Comparison of ENCODE assay signal across 17 cellular contexts in genomic region chr6:28947831-28948270, GRCh38. TPM values are rescaled to one million over a fixed set of nuclear protein-coding genes. Genes with fewer than 3 reads are reported as not detected.
DNase-seq lines count a peak whose midpoint lies in the region; ATAC-seq, FAIRE-seq and TF ChIP-seq lines count a peak whose summit lies in the region.
"Had no signal": no experiment of that assay in that cellular context is flagged by ENCODE, and none has a peak within 500 bp of the region (broad histone marks: within the 10 kb centered on the region; RNA-seq: fewer than 3 reads in every experiment).

No MANE protein-coding gene starts in this region.

- no peak for TF ChIP-seq RAD21 in IMR-90 (IDR thresholded peaks at IDR 0.05; ENCODE audit: low read length)

- in situ Hi-C loops in IMR-90 (cut with MboI; ENCODE audit: low sequenced_read_pairs): no loop called here

- 60% methylated on average over 1 of the region's 1 CpG; no CpG with 5 or more reads in 1 of the 2 experiments for whole genome bisulfite sequencing in IMR-90 (ENCODE audit: extremely low coverage in 2 of 2, insufficient read length in 1 of 2), 2 experiments

- BruUV-seq in Caco-2 (replicated peaks; lab: Mats Ljungman, UMichigan) (no TSS peak), IMR-90 (replicated peaks; lab: Mats Ljungman, UMichigan) (no TSS peak)

- H3K4me3 Mint-ChIP-seq in Caco-2 (ENCODE audit: unreplicated experiment) (peak overlapping the region; percentile 36), astrocyte (ENCODE audit: unreplicated experiment) (peak overlapping the region; percentile 58)
- H3K4me3 Mint-ChIP-seq: activated CD4-positive, alpha-beta T cell treated with anti-CD3 and anti-CD28 coated beads for 36 hours; immature natural killer cell; T-helper 1 cell treated with Interleukin-12 subunit alpha and Interleukin-12 subunit beta and Interleukin-4 antibody, amounts not matched to agents 30 μg/mL and 1 μg/mL, for 36 hours had no signal

- no peak for TF ChIP-seq CTCF in Caco-2 (IDR thresholded peaks at IDR 0.05; ENCODE audit: insufficient read depth in 1 of 2, low read depth in 1 of 2, low read length in 1 of 2, severe bottlenecking in 1 of 2, unreplicated experiment in 1 of 2)
- TF ChIP-seq CTCF in IMR-90 (conservative IDR thresholded peaks at IDR 0.05; ENCODE audit: low read depth, low read length): no peak
- no peak for TF ChIP-seq CTCF in astrocyte (IDR thresholded peaks at IDR 0.05; ENCODE audit: insufficient read depth, low read depth, low read length)

- peaks cover 23% of the 10 kb centered on the region for H3K4me1 ChIP-seq in Caco-2
- no peaks in the 10 kb centered on the region; the same call in 1 of the 2 replicates for H3K4me1 ChIP-seq in IMR-90 (ENCODE audit: control insufficient read depth, insufficient read depth, low read length)
- H3K4me1 ChIP-seq in astrocyte (ENCODE audit: insufficient read depth, low read length): peaks cover 6% of the 10 kb centered on the region

- CTCF ChIA-PET in Caco-2 (lab: Charles Lee): interaction anchor here (0.6 kb wide), 1 partner anchor 36 kb away, joined by 3 read pairs; no protein-coding TSS in a partner anchor
- CTCF ChIA-PET in IMR-90 (lab: Yijun Ruan, JAX): no interaction called here

- POLR2A ChIA-PET in Caco-2 (lab: Charles Lee) (interaction anchor here (0.7 to 1.0 kb wide), 2 partner anchors 24 to 69 kb away, joined by 3 to 4 read pairs; partner anchors contain the start of gene TRIM27), IMR-90 (lab: Charles Lee; ENCODE audit: unreplicated experiment) (no interaction called here)

- no peaks in the 10 kb centered on the region for H3K79me1 ChIP-seq in IMR-90 (ENCODE audit: low read depth in 1 of 2, low read length in 2 of 2)

- no peak overlapping the region for H3K27ac ChIP-seq in IMR-90 (ENCODE audit: insufficient read depth, low read length)
- H3K27ac ChIP-seq in astrocyte (ENCODE audit: low read depth, low read length): no peak overlapping the region
- H3K27ac ChIP-seq: adrenal gland, coronary artery, HL-60 had no signal

- H3K9me3 ChIP-seq in Caco-2 (no peaks in the 10 kb centered on the region), IMR-90 (ENCODE audit: control insufficient read depth, insufficient read depth, low read length) (no peaks in the 10 kb centered on the region), astrocyte (ENCODE audit: insufficient read depth, low read depth, low read length) (no peaks in the 10 kb centered on the region)
- H3K9me3 ChIP-seq: adrenal gland had no signal

- no peak for TF ChIP-seq POLR2A in IMR-90 (IDR thresholded peaks at IDR 0.05; ENCODE audit: low read depth, low read length)

- H3K27me3 Mint-ChIP-seq in Caco-2 (ENCODE audit: insufficient read depth, unreplicated experiment): peaks cover 3% of the 10 kb centered on the region
- no peaks in the 10 kb centered on the region for H3K27me3 Mint-ChIP-seq in astrocyte (ENCODE audit: low read depth, unreplicated experiment)
- H3K27me3 Mint-ChIP-seq: activated CD4-positive, alpha-beta T cell treated with anti-CD3 and anti-CD28 coated beads for 36 hours had no signal

- H2BK5ac ChIP-seq in IMR-90 (ENCODE audit: low read depth, low read length, poor library complexity, severe bottlenecking): no peak overlapping the region

- H3K56ac ChIP-seq in IMR-90 (ENCODE audit: extremely low read depth, insufficient read depth, low read length): no peak overlapping the region

- H4K5ac ChIP-seq in IMR-90 (ENCODE audit: low read depth, low read length): no peak overlapping the region

- H3K36me3 Mint-ChIP-seq in Caco-2 (ENCODE audit: insufficient read depth, unreplicated experiment) (peaks cover 55% of the 10 kb centered on the region), astrocyte (ENCODE audit: low read depth, unreplicated experiment) (no peaks in the 10 kb centered on the region)
- H3K36me3 Mint-ChIP-seq: immature natural killer cell had no signal

- H2AK5ac ChIP-seq in IMR-90 (ENCODE audit: low read depth, low read length): no peak overlapping the region

- H3K4me1 Mint-ChIP-seq in Caco-2 (ENCODE audit: low read depth, unreplicated experiment) (peaks cover 43% of the 10 kb centered on the region), astrocyte (ENCODE audit: low read depth, unreplicated experiment) (peaks cover 7% of the 10 kb centered on the region)

- H3K23ac ChIP-seq in IMR-90 (ENCODE audit: low read depth, low read length): no peak overlapping the region

- H3K9me3 Mint-ChIP-seq in Caco-2 (ENCODE audit: unreplicated experiment) (no peaks in the 10 kb centered on the region), astrocyte (ENCODE audit: unreplicated experiment) (no peaks in the 10 kb centered on the region)
- H3K9me3 Mint-ChIP-seq: immature natural killer cell; T-helper 1 cell treated with Interleukin-12 subunit alpha and Interleukin-12 subunit beta and Interleukin-4 antibody, amounts not matched to agents 30 μg/mL and 1 μg/mL, for 36 hours had no signal

- dilution Hi-C loops in IMR-90 (cut with HindIII; ENCODE audit: low sequenced_read_pairs, unreplicated experiment): no loop called here

- intact Hi-C loops in Caco-2 (cut with micrococcal nuclease; ENCODE audit: unreplicated experiment) (loop anchor here (1.0 kb wide), 1 partner anchor 33 kb away; no protein-coding TSS in a partner anchor), IMR-90 (cut with micrococcal nuclease) (loop anchor here (10.0 kb wide), 1 partner anchor 1473 kb away; the partner anchor contains the start of gene ZNF184), left colon (cut with DNase I, micrococcal nuclease) (no loop called here)

- DNase-seq in Caco-2 (peak; percentile 69 to 85), IMR-90 (peak; percentile 59), astrocyte (ENCODE audit: low read depth) (no peak), left colon (peak in 1 of 2 donors; percentile 64), AG08395 (ENCODE audit: low spot score) (no peak), SIG-M5 treated with dmso at 0.1 percent for 504 hours (lab: John Stamatoyannopoulos, UW; ENCODE audit: unreplicated experiment) (no peak), Ammon's horn (ENCODE audit: low spot score) (no peak)
- DNase-seq: activated CD4-positive, alpha-beta T cell treated with anti-CD3 and anti-CD28 coated beads for 36 hours; adrenal gland; DND-41; immature natural killer cell; MV-4-11; stimulated activated CD4-positive, alpha-beta T cell treated with anti-CD3 and anti-CD28 coated beads, Interleukin-2, amount 100 ng/mL, for 24 hours had no signal

- no peak overlapping the region for H4K8ac ChIP-seq in IMR-90 (ENCODE audit: low read depth in 2 of 2, low read length in 2 of 2)

- no peak overlapping the region for H4K91ac ChIP-seq in IMR-90 (ENCODE audit: insufficient read depth, low read depth, low read length)

- no peaks in the 10 kb centered on the region for H4K20me1 ChIP-seq in IMR-90 (ENCODE audit: insufficient read depth, low read length)
- H4K20me1 ChIP-seq in astrocyte (ENCODE audit: insufficient read depth, low read length): no peaks in the 10 kb centered on the region

- no peak overlapping the region for H3K4ac ChIP-seq in IMR-90 (ENCODE audit: low read depth, low read length)

- H2BK15ac ChIP-seq in IMR-90 (ENCODE audit: low read depth, low read length): no peak overlapping the region

- no peaks in the 10 kb centered on the region for H3K79me2 ChIP-seq in astrocyte (ENCODE audit: insufficient read depth, low read length)

- peak overlapping the region; percentile 63 for H2AFZ ChIP-seq in IMR-90 (replicated peaks; ENCODE audit: low read length, poor library complexity)
- no peak overlapping the region for H2AFZ ChIP-seq in astrocyte (ENCODE audit: low read depth, low read length)

- H2BK120ac ChIP-seq in IMR-90 (ENCODE audit: low read depth, low read length): no peak overlapping the region

- H3K4me3 ChIP-seq in Caco-2 (ENCODE audit: low read depth, low read length) (no peak overlapping the region), IMR-90 (ENCODE audit: insufficient read depth, low read depth, low read length) (no peak overlapping the region), astrocyte (ENCODE audit: insufficient read depth, low read depth, low read length) (no peak overlapping the region)
- H3K4me3 ChIP-seq: adrenal gland, coronary artery had no signal

- no peak overlapping the region for H3K9ac ChIP-seq in IMR-90 (ENCODE audit: low read depth, low read length)
- H3K9ac ChIP-seq in astrocyte (ENCODE audit: low read length): no peak overlapping the region

- no peaks in the 10 kb centered on the region; the same call in 1 of the 2 replicates for H3K36me3 ChIP-seq in Caco-2 (ENCODE audit: control insufficient read depth, insufficient read depth, low read length)
- H3K36me3 ChIP-seq in IMR-90 (ENCODE audit: control insufficient read depth, insufficient read depth, low read length): no peaks in the 10 kb centered on the region
- no peaks in the 10 kb centered on the region for H3K36me3 ChIP-seq in astrocyte (ENCODE audit: insufficient read depth, low read length)
- H3K36me3 ChIP-seq: adrenal gland had no signal

- H3K14ac ChIP-seq in IMR-90 (replicated peaks; ENCODE audit: low read depth, low read length): no peak overlapping the region

- H2BK20ac ChIP-seq in IMR-90 (ENCODE audit: low read depth, low read length): no peak overlapping the region

- H3K9me1 ChIP-seq in IMR-90 (ENCODE audit: insufficient read depth, low read length): no peaks in the 10 kb centered on the region

- no peak overlapping the region for H3K4me2 ChIP-seq in IMR-90 (ENCODE audit: low read depth, low read length)
- peak overlapping the region; percentile 6 for H3K4me2 ChIP-seq in astrocyte (ENCODE audit: low read length)

- H3K27me3 ChIP-seq in Caco-2 (replicated peaks; ENCODE audit: control insufficient read depth, insufficient read depth, low read length) (no peaks in the 10 kb centered on the region), IMR-90 (ENCODE audit: control insufficient read depth, insufficient read depth, low read length) (no peaks in the 10 kb centered on the region), astrocyte (ENCODE audit: insufficient read depth, low read length) (no peaks in the 10 kb centered on the region)
- H3K27me3 ChIP-seq: adrenal gland had no signal

- 0 out of 2 replicates have a peak, but pooled peaks have one; percentile 4 for ATAC-seq in IMR-90 (ENCODE audit: low read depth)
- ATAC-seq in left colon: peak; percentile 91
- no peak for ATAC-seq in GM18498 (IDR thresholded peaks at IDR 0.05; ENCODE audit: unreplicated experiment)
- ATAC-seq: activated CD4-positive, alpha-beta T cell treated with anti-CD3 and anti-CD28 coated beads for 36 hours had no signal

- H3K27ac Mint-ChIP-seq in Caco-2 (ENCODE audit: unreplicated experiment) (peak overlapping the region; percentile 83), astrocyte (ENCODE audit: unreplicated experiment) (no peak overlapping the region)
- H3K27ac Mint-ChIP-seq: activated CD4-positive, alpha-beta T cell treated with anti-CD3 and anti-CD28 coated beads for 36 hours; immature natural killer cell; T-helper 1 cell treated with Interleukin-12 subunit alpha and Interleukin-12 subunit beta and Interleukin-4 antibody, amounts not matched to agents 30 μg/mL and 1 μg/mL, for 36 hours had no signal

- no peak overlapping the region for H2AK9ac ChIP-seq in IMR-90 (replicated peaks; ENCODE audit: low read depth, low read length, poor library complexity)

- FAIRE-seq in astrocyte (lab: Jason Lieb, UNC): no peak

- no peak overlapping the region for H3K18ac ChIP-seq in IMR-90 (ENCODE audit: low read depth, low read length)

RNA-seq across cellular contexts. Expression of gene TRIM27, which starts 24.1 kb away (rescaled TPM):
- total RNA-seq in Caco-2 (2022): 47.6 and 48.7 TPM in 2 replicates
- 48.0 TPM in 2 replicates for total RNA-seq in IMR-90 (2012; rRNA removed)
- 43.5 and 44.4 TPM in 2 replicates for polyA plus RNA-seq in IMR-90 (2012; rRNA removed)
- polyA plus RNA-seq in IMR-90 (2012; cell fraction: cytosol; rRNA removed): 21.8 and 26.3 TPM in 2 replicates
- polyA plus RNA-seq in IMR-90 (2012; cell fraction: nucleus; rRNA removed; ENCODE audit: low replicate concordance): 49.1 and 79.8 TPM in 2 replicates
- 50.8 and 54.5 TPM in 2 replicates for total RNA-seq in astrocyte
- total RNA-seq in left colon: 10 to 100 TPM; 30.2 to 39.4 TPM

RNA-seq across cellular contexts. Expression of gene ZNF311, which starts 57.3 kb away (rescaled TPM):
- 1.8 and 2.9 TPM in 2 replicates for total RNA-seq in Caco-2 (2022)
- total RNA-seq in IMR-90 (2012; rRNA removed): 0.28 and 0.36 TPM in 2 replicates
- 0.27 and 0.34 TPM in 2 replicates for polyA plus RNA-seq in IMR-90 (2012; rRNA removed)
- 0.02 and 0.04 TPM in 2 replicates for polyA plus RNA-seq in IMR-90 (2012; cell fraction: cytosol; rRNA removed)
- polyA plus RNA-seq in IMR-90 (2012; cell fraction: nucleus; rRNA removed; ENCODE audit: low replicate concordance): 0.15 and 0.84 TPM in 2 replicates
- total RNA-seq in astrocyte: 1.2 and 1.7 TPM in 2 replicates
- total RNA-seq in left colon: 1 to 10 TPM; 1.5 to 2.0 TPM
- polyA plus RNA-seq: immature natural killer cell had no signal

Comparison
In these comparisons a context has a peak if more than half of its experiments do, and no peak if none do; other contexts are left out.
1. DNase-seq: peak in Caco-2 (2 of 2) and IMR-90 (single experiment); none in astrocyte (single experiment), AG08395 (single experiment), SIG-M5 treated with dmso at 0.1 percent for 504 hours (single experiment) and Ammon's horn (single experiment).
2. intact Hi-C loops: an anchor here in Caco-2 (1.0 kb wide) and IMR-90 (10.0 kb wide); none called in left colon.